ENCODE assay signal across 16 cellular contexts in genomic region chr11:73747762-73748161, GRCh38. TPM values are rescaled to one million over a fixed set of nuclear protein-coding genes. Genes with fewer than 3 reads are reported as not detected.
DNase-seq lines count a peak whose midpoint lies in the region; ATAC-seq and TF ChIP-seq lines count a peak whose summit lies in the region.
"Had no signal": no experiment of that assay in that cellular context is flagged by ENCODE, and none has a peak within 500 bp of the region (broad histone marks: within the 10 kb centered on the region; RNA-seq: fewer than 3 reads in every experiment).

No MANE protein-coding gene starts in this region.

- H3K27me3 Mint-ChIP-seq in stimulated activated naive CD8-positive, alpha-beta T cell treated with anti-CD3 and anti-CD28 coated beads, Interleukin-15, Interleukin-2, amounts not matched to agents 100 ng/mL and 50 ng/mL, for 24 hours, result no peaks in the 10 kb centered on the region
- H3K27me3 Mint-ChIP-seq in stimulated activated naive CD8-positive, alpha-beta T cell treated with anti-CD3 and anti-CD28 coated beads, Interleukin-15, amount 100 ng/mL, for 72 hours, result no peaks in the 10 kb centered on the region
- H3K27me3 Mint-ChIP-seq in WTC11 (ENCODE audit: low read depth), result no peaks in the 10 kb centered on the region
- H3K27me3 Mint-ChIP-seq: B cell; CD4-positive, alpha-beta memory T cell had no signal

- peak overlapping the region; percentile 15 for H3K27ac Mint-ChIP-seq in stimulated activated naive CD8-positive, alpha-beta T cell treated with anti-CD3 and anti-CD28 coated beads, Interleukin-15, Interleukin-2, amounts not matched to agents 100 ng/mL and 50 ng/mL, for 24 hours
- H3K27ac Mint-ChIP-seq in stimulated activated naive CD8-positive, alpha-beta T cell treated with anti-CD3 and anti-CD28 coated beads, Interleukin-15, amount 100 ng/mL, for 72 hours, result no peak overlapping the region
- 0 out of 2 replicates have a peak overlapping the region, but pooled peaks have one; percentile 5 for H3K27ac Mint-ChIP-seq in WTC11
- H3K27ac Mint-ChIP-seq: B cell, H9 had no signal

- H3K9me3 Mint-ChIP-seq in stimulated activated naive CD8-positive, alpha-beta T cell treated with anti-CD3 and anti-CD28 coated beads, Interleukin-15, Interleukin-2, amounts not matched to agents 100 ng/mL and 50 ng/mL, for 24 hours, result no peaks in the 10 kb centered on the region
- H3K9me3 Mint-ChIP-seq in stimulated activated naive CD8-positive, alpha-beta T cell treated with anti-CD3 and anti-CD28 coated beads, Interleukin-15, amount 100 ng/mL, for 72 hours, result no peaks in the 10 kb centered on the region
- no peaks in the 10 kb centered on the region for H3K9me3 Mint-ChIP-seq in WTC11
- H3K9me3 Mint-ChIP-seq: CD4-positive, alpha-beta memory T cell; H9 had no signal

- peaks cover 23% of the 10 kb centered on the region for H3K36me3 Mint-ChIP-seq in stimulated activated naive CD8-positive, alpha-beta T cell treated with anti-CD3 and anti-CD28 coated beads, Interleukin-15, Interleukin-2, amounts not matched to agents 100 ng/mL and 50 ng/mL, for 24 hours (ENCODE audit: low read depth)
- 0 out of 2 replicates have a peak, but pooled peaks cover 6% of the 10 kb centered on the region for H3K36me3 Mint-ChIP-seq in WTC11

- peak overlapping the region in 40 of 59 donors; percentile 1 to 80 (median 46) for H3K27ac ChIP-seq in dorsolateral prefrontal cortex
- peak overlapping the region; percentile 38 for H3K27ac ChIP-seq in substantia nigra (ENCODE audit: low read depth, low read length, poor library complexity, severe bottlenecking)

- no peak overlapping the region for H3K4me3 ChIP-seq in dorsolateral prefrontal cortex

- CTCF ChIA-PET in WTC11 (lab: Charles Lee), result no interaction called here

- ATAC-seq in stimulated activated naive CD8-positive, alpha-beta T cell treated with anti-CD3 and anti-CD28 coated beads, Interleukin-15, amount 100 ng/mL, for 72 hours, result no peak
- ATAC-seq in WTC11, result no peak
- no peak for ATAC-seq in HG02571 (IDR thresholded peaks at IDR 0.05; ENCODE audit: unreplicated experiment)

- no peak overlapping the region for H3K4me3 Mint-ChIP-seq in stimulated activated naive CD8-positive, alpha-beta T cell treated with anti-CD3 and anti-CD28 coated beads, Interleukin-15, Interleukin-2, amounts not matched to agents 100 ng/mL and 50 ng/mL, for 24 hours
- H3K4me3 Mint-ChIP-seq in stimulated activated naive CD8-positive, alpha-beta T cell treated with anti-CD3 and anti-CD28 coated beads, Interleukin-15, amount 100 ng/mL, for 72 hours, result no peak overlapping the region
- H3K4me3 Mint-ChIP-seq in WTC11, result no peak overlapping the region
- H3K4me3 Mint-ChIP-seq: B cell; CD4-positive, alpha-beta memory T cell; H9 had no signal

- no peak for TF ChIP-seq CTCF in WTC11 (IDR thresholded peaks at IDR 0.05)
- no peak for TF ChIP-seq CTCF in dorsolateral prefrontal cortex (IDR thresholded peaks at IDR 0.05 in 54 of 56, conservative IDR thresholded peaks at IDR 0.05 in 2 of 56; ENCODE audit: low read depth in 1 of 56, partially characterized antibody in 56 of 56)

- no peak for DNase-seq in stimulated activated naive CD8-positive, alpha-beta T cell treated with anti-CD3 and anti-CD28 coated beads, Interleukin-15, amount 100 ng/mL, for 72 hours
- DNase-seq in WTC11 (ENCODE audit: low spot score), result no peak
- DNase-seq in dorsolateral prefrontal cortex, result no peak
- no peak for DNase-seq in substantia nigra (lab: John Stamatoyannopoulos, UW)
- no peak for DNase-seq in stimulated activated CD4-positive, alpha-beta T cell treated with anti-CD3 and anti-CD28 coated beads, Interleukin-2, amount 100 ng/mL, for 24 hours
- no peak for DNase-seq in OCI-M2 (lab: John Stamatoyannopoulos, UW; ENCODE audit: unreplicated experiment)
- DNase-seq: C1 segment of cervical spinal cord; CD4-positive, alpha-beta memory T cell; COR-L47; DND-41; GDM1; GOT3; H9 had no signal

- intact Hi-C loops in dorsolateral prefrontal cortex (cut with DNase I), result no loop called here

- no peaks in the 10 kb centered on the region for H3K27me3 ChIP-seq in dorsolateral prefrontal cortex

- POLR2A ChIA-PET in WTC11 (lab: Charles Lee), result no interaction called here

- H3K4me1 Mint-ChIP-seq in stimulated activated naive CD8-positive, alpha-beta T cell treated with anti-CD3 and anti-CD28 coated beads, Interleukin-15, Interleukin-2, amounts not matched to agents 100 ng/mL and 50 ng/mL, for 24 hours (ENCODE audit: low read depth), result peaks cover 37% of the 10 kb centered on the region
- peaks cover 37% of the 10 kb centered on the region for H3K4me1 Mint-ChIP-seq in stimulated activated naive CD8-positive, alpha-beta T cell treated with anti-CD3 and anti-CD28 coated beads, Interleukin-15, amount 100 ng/mL, for 72 hours
- H3K4me1 Mint-ChIP-seq in WTC11, result peaks cover 6% of the 10 kb centered on the region; the same call in 1 of the 2 replicates

TF ChIP-seq in WTC11, 78 proteins besides CTCF, POLR2A, EP300 and RAD21:
- TF ChIP-seq KAT7 (CRISPR knock-in tag; IDR thresholded peaks at IDR 0.05; ENCODE audit: borderline replicate concordance) (no peak), GABPB1 (CRISPR knock-in tag; IDR thresholded peaks at IDR 0.05) (peak; percentile 81)

RNA-seq across cellular contexts. Expression of gene RAB6A, which starts 13.1 kb away (rescaled TPM):
- total RNA-seq in WTC11 (2021) (103 to 114 TPM (median 107 TPM) in 3 replicates), dorsolateral prefrontal cortex (100 to 1,000 TPM; 200 to 371 (median 290) TPM)

RNA-seq across cellular contexts. Expression of gene MRPL48, which starts 39.9 kb away (rescaled TPM):
- total RNA-seq in WTC11 (2021), result 38.7 to 40.6 TPM (median 39.4 TPM) in 3 replicates
- 10 to 100 TPM; 24.2 to 72.9 (median 43.4) TPM for total RNA-seq in dorsolateral prefrontal cortex

Comparison
In these comparisons a context has a peak if more than half of its experiments do, and no peak if none do; other contexts are left out.
1. H3K27ac Mint-ChIP-seq: peak in stimulated activated naive CD8-positive, alpha-beta T cell treated with anti-CD3 and anti-CD28 coated beads, Interleukin-15, Interleukin-2, amounts not matched to agents 100 ng/mL and 50 ng/mL, for 24 hours (single experiment) and WTC11 (single experiment); none in stimulated activated naive CD8-positive, alpha-beta T cell treated with anti-CD3 and anti-CD28 coated beads, Interleukin-15, amount 100 ng/mL, for 72 hours (0 of 2).